8 cellular contexts compared by ENCODE assay signal in genomic region chr1:23577056-23577985, GRCh38. TPM values are rescaled to one million over a fixed set of nuclear protein-coding genes. Genes with fewer than 3 reads are reported as not detected.
DNase-seq lines count a peak whose midpoint lies in the region; ATAC-seq and TF ChIP-seq lines count a peak whose summit lies in the region.

No MANE protein-coding gene starts in this region.

- peak; percentile 59 for DNase-seq in stimulated activated CD4-positive, alpha-beta T cell treated with anti-CD3 and anti-CD28 coated beads, Interleukin-15, amount 100 ng/mL, for 24 hours
- no peak for DNase-seq in stimulated activated CD4-positive, alpha-beta T cell treated with anti-CD3 and anti-CD28 coated beads, Interleukin-12 subunit alpha, Interleukin-12 subunit beta, amount 100 ng/mL, for 4 hours
- DNase-seq in activated gamma-delta T cell (lab: John Stamatoyannopoulos, UW) (no peak), ecto neural progenitor cell (ENCODE audit: low spot score) (no peak)

- H3K4me1 ChIP-seq in rectal smooth muscle tissue (ENCODE audit: control insufficient read depth, insufficient read depth, low read length): peaks cover 31% of the 10 kb centered on the region

- no peaks in the 10 kb centered on the region for H3K9me2 ChIP-seq in SU-DHL-6 (replicated peaks; ENCODE audit: insufficient read depth, low read length)

- H2AFZ ChIP-seq in SU-DHL-6 (ENCODE audit: low read depth, low read length, severe bottlenecking): no peak overlapping the region

- peak overlapping the region; percentile 55 for H3K4me2 ChIP-seq in SU-DHL-6 (ENCODE audit: low read depth, low read length, poor library complexity, severe bottlenecking)

- no peaks in the 10 kb centered on the region for H4K20me1 ChIP-seq in SU-DHL-6 (ENCODE audit: low read depth, low read length)

- H3K79me2 ChIP-seq in SU-DHL-6 (ENCODE audit: insufficient read depth, low read length): no peaks in the 10 kb centered on the region

- H3K4me3 ChIP-seq in SU-DHL-6 (ENCODE audit: insufficient read depth, low read length, poor library complexity, severe bottlenecking) (peak overlapping the region; percentile 27), rectal smooth muscle tissue (ENCODE audit: low read length) (peak overlapping the region; percentile 1)

- ATAC-seq in HG03060 (IDR thresholded peaks at IDR 0.05; ENCODE audit: low read depth, unreplicated experiment) (peak; percentile 87), esophagus mucosa (peak; percentile 68)

- H3K9me3 ChIP-seq in SU-DHL-6 (ENCODE audit: insufficient read depth, low read length): no peaks in the 10 kb centered on the region

- H3K27ac ChIP-seq in SU-DHL-6 (ENCODE audit: low read depth, low read length) (peak overlapping the region; percentile 64), rectal smooth muscle tissue (ENCODE audit: low read depth, low read length) (peak overlapping the region; percentile 68)

- H3K36me3 ChIP-seq in SU-DHL-6 (ENCODE audit: low read length): no peaks in the 10 kb centered on the region
- H3K36me3 ChIP-seq in rectal smooth muscle tissue (ENCODE audit: control insufficient read depth, insufficient read depth, low read length): no peaks in the 10 kb centered on the region

- no peaks in the 10 kb centered on the region for H3K27me3 ChIP-seq in SU-DHL-6 (ENCODE audit: low read length)
- no peaks in the 10 kb centered on the region for H3K27me3 ChIP-seq in rectal smooth muscle tissue (ENCODE audit: control insufficient read depth, insufficient read depth, low read length)

- no peak for TF ChIP-seq CTCF in SU-DHL-6 (IDR thresholded peaks at IDR 0.05; ENCODE audit: insufficient read depth, low read length, poor library complexity, severe bottlenecking)

- peaks cover 7% of the 10 kb centered on the region for H3F3A ChIP-seq in SU-DHL-6 (ENCODE audit: insufficient read depth)

- H3K9ac ChIP-seq in SU-DHL-6 (ENCODE audit: low read length): peak overlapping the region; percentile 33
- H3K9ac ChIP-seq in rectal smooth muscle tissue (ENCODE audit: low read length): no peak overlapping the region

RNA-seq across cellular contexts. Expression of gene ID3, which starts 18.0 kb away (rescaled TPM):
- total RNA-seq in esophagus mucosa: 25.7 TPM

RNA-seq across cellular contexts. Expression of gene E2F2, which starts 46.3 kb away (rescaled TPM):
- 13.9 TPM for total RNA-seq in esophagus mucosa
